ENCODE assay signal across 22 cellular contexts in genomic region chr20:55067158-55067825, GRCh38.
DNase-seq lines count a peak whose midpoint lies in the region; ATAC-seq and TF ChIP-seq lines count a peak whose summit lies in the region.
"Had no signal": no experiment of that assay in that cellular context is flagged by ENCODE, and none has a peak within 500 bp of the region (broad histone marks: within the 10 kb centered on the region; RNA-seq: fewer than 3 reads in every experiment).

No MANE protein-coding gene starts in this region.

- H3K9me3 ChIP-seq in right cardiac atrium (ENCODE audit: control insufficient read depth, low read length): no peaks in the 10 kb centered on the region
- H3K9me3 ChIP-seq: BE2C had no signal

- in situ Hi-C loops in astrocyte of the spinal cord (cut with HindIII; ENCODE audit: low sequenced_read_pairs): no loop called here
- in situ Hi-C loops in GM13976 (cut with MboI; ENCODE audit: low sequenced_read_pairs, unreplicated experiment): no loop called here

- DNase-seq in A172 (ENCODE audit: low spot score): peak; percentile 4
- DNase-seq in HT1080 (ENCODE audit: low read depth): peak; percentile 81
- DNase-seq in astrocyte of the spinal cord (ENCODE audit: low read depth, low spot score): peak; percentile 6
- DNase-seq in right cardiac atrium: peak in 2 of 3 donors; percentile 30 to 47
- no peak for DNase-seq in NOMO-1 treated with dmso at 0.1 percent for 144 hours (lab: John Stamatoyannopoulos, UW; ENCODE audit: unreplicated experiment)
- DNase-seq in GM13976 (ENCODE audit: low spot score): no peak
- DNase-seq: BE2C, DMS53, EL, GF-D8, GM23248, HCEC 1CT, IMR-90, NCI-H1694, NCI-H2081, NCI-H2171 treated with DMSO at 0.1 percent for 48 hours, NCI-H524 treated with DMSO at 0.1 percent for 48 hours, NCI-H82, SIG-M5, SK-N-SH had no signal

- TF ChIP-seq CTCF in astrocyte of the spinal cord (IDR thresholded peaks at IDR 0.05; ENCODE audit: low read depth, low read length) (no peak), GM13976 (IDR thresholded peaks at IDR 0.05; ENCODE audit: borderline replicate concordance, control extremely low read depth, extremely low read depth, insufficient read depth, missing control alignments) (no peak)

- ATAC-seq in right cardiac atrium: peak; percentile 79 to 98
- ATAC-seq in GM21825 (IDR thresholded peaks at IDR 0.05; ENCODE audit: unreplicated experiment): no peak

- H3K27ac ChIP-seq in right cardiac atrium (ENCODE audit: low read length): no peak overlapping the region
- H3K27ac ChIP-seq: GM23248, KMS-11 had no signal

- intact Hi-C loops in right cardiac atrium (cut with DNase I): no loop called here

- no peaks in the 10 kb centered on the region for H3K27me3 ChIP-seq in right cardiac atrium (ENCODE audit: control insufficient read depth, insufficient read depth)
- H3K27me3 ChIP-seq: BE2C had no signal

- 73% methylated on average over 7 of the region's 7 CpGs for WGBS in right cardiac atrium

- no peaks in the 10 kb centered on the region for H3K4me1 ChIP-seq in right cardiac atrium (ENCODE audit: control insufficient read depth, insufficient read depth, low read length)
- H3K4me1 ChIP-seq: BE2C had no signal

- H3K4me3 ChIP-seq in astrocyte of the spinal cord (ENCODE audit: low read depth, low read length) (no peak overlapping the region), right cardiac atrium (ENCODE audit: low read length) (no peak overlapping the region)
- H3K4me3 ChIP-seq: GM23248 had no signal

Comparison
In these comparisons a context has a peak if more than half of its experiments do, and no peak if none do; other contexts are left out.
1. DNase-seq: peak in A172 (single experiment), HT1080 (single experiment), astrocyte of the spinal cord (single experiment) and right cardiac atrium (2 of 3); none in NOMO-1 treated with dmso at 0.1 percent for 144 hours (single experiment) and GM13976 (single experiment).